ENCODE assay signal across 8 cellular contexts in genomic region chr15:41401904-41402267, GRCh38. TPM values are rescaled to one million over a fixed set of nuclear protein-coding genes. Genes with fewer than 3 reads are reported as not detected.
DNase-seq lines count a peak whose midpoint lies in the region; ATAC-seq and TF ChIP-seq lines count a peak whose summit lies in the region.

No MANE protein-coding gene starts in this region.

- H3K4me3 ChIP-seq in SU-DHL-6 (ENCODE audit: insufficient read depth, low read length, poor library complexity, severe bottlenecking) (peak overlapping the region; percentile 89), smooth muscle cell (peak overlapping the region; percentile 96)

- DNase-seq in NCI-H748 treated with DMSO at 0.1 percent for 48 hours (lab: John Stamatoyannopoulos, UW) (peak; percentile 50), NCI-H748 (lab: John Stamatoyannopoulos, UW; ENCODE audit: unreplicated experiment) (no peak), left ventricle myocardium superior (no peak), smooth muscle cell (lab: John Stamatoyannopoulos, UW; ENCODE audit: unreplicated experiment) (no peak), occipital lobe (lab: John Stamatoyannopoulos, UW) (no peak), activated gamma-delta T cell (lab: John Stamatoyannopoulos, UW) (no peak)
- DNase-seq in activated CD4-positive, alpha-beta T cell treated with anti-CD3 and anti-CD28 coated beads, Interleukin-2, amount 50 U/mL, for 48 hours, result no peak

- peak overlapping the region; percentile 80 for H3K27ac ChIP-seq in SU-DHL-6 (ENCODE audit: low read depth, low read length)
- H3K27ac ChIP-seq in smooth muscle cell (ENCODE audit: low read depth), result peak overlapping the region; percentile 71

- H3K36me3 ChIP-seq in SU-DHL-6 (ENCODE audit: low read length), result no peaks in the 10 kb centered on the region
- H3K36me3 ChIP-seq in smooth muscle cell (ENCODE audit: low read depth), result no peaks in the 10 kb centered on the region

- peaks cover 16% of the 10 kb centered on the region for H3K79me2 ChIP-seq in SU-DHL-6 (ENCODE audit: insufficient read depth, low read length)
- H3K79me2 ChIP-seq in smooth muscle cell (ENCODE audit: low read depth), result peaks cover 11% of the 10 kb centered on the region

- H2AFZ ChIP-seq in SU-DHL-6 (ENCODE audit: low read depth, low read length, severe bottlenecking) (peak overlapping the region; percentile 66), smooth muscle cell (ENCODE audit: low read depth) (peak overlapping the region; percentile 98)

- ATAC-seq in left ventricle myocardium superior, result peak; percentile 21

- H4K20me1 ChIP-seq in SU-DHL-6 (ENCODE audit: low read depth, low read length) (no peaks in the 10 kb centered on the region), smooth muscle cell (ENCODE audit: low read depth) (no peaks in the 10 kb centered on the region)

- no peaks in the 10 kb centered on the region for H3K27me3 ChIP-seq in SU-DHL-6 (ENCODE audit: low read length)
- H3K27me3 ChIP-seq in smooth muscle cell (ENCODE audit: low read depth), result no peaks in the 10 kb centered on the region

- H3K9me3 ChIP-seq in SU-DHL-6 (ENCODE audit: insufficient read depth, low read length), result no peaks in the 10 kb centered on the region
- H3K9me3 ChIP-seq in smooth muscle cell (replicated peaks; ENCODE audit: low read depth), result no peaks in the 10 kb centered on the region

- H3K9ac ChIP-seq in SU-DHL-6 (ENCODE audit: low read length), result peak overlapping the region; percentile 79
- H3K9ac ChIP-seq in smooth muscle cell (ENCODE audit: low read depth), result peak overlapping the region; percentile 96

- H3F3A ChIP-seq in SU-DHL-6 (ENCODE audit: insufficient read depth) (peaks cover 7% of the 10 kb centered on the region), smooth muscle cell (ENCODE audit: low read depth) (no peaks in the 10 kb centered on the region)

- peaks cover 5% of the 10 kb centered on the region for H3K4me1 ChIP-seq in smooth muscle cell (ENCODE audit: low read depth)

- intact Hi-C loops in left ventricle myocardium superior (cut with micrococcal nuclease), result no loop called here

- TF ChIP-seq CTCF in SU-DHL-6 (IDR thresholded peaks at IDR 0.05; ENCODE audit: insufficient read depth, low read length, poor library complexity, severe bottlenecking) (no peak), smooth muscle cell (IDR thresholded peaks at IDR 0.05; ENCODE audit: borderline replicate concordance, insufficient read depth, poor library complexity, severe bottlenecking) (no peak)

- WGBS in smooth muscle cell (ENCODE audit: low lambda C conversion rate), result 15% methylated on average over 9 of the region's 9 CpGs

- H3K4me2 ChIP-seq in SU-DHL-6 (ENCODE audit: low read depth, low read length, poor library complexity, severe bottlenecking) (peak overlapping the region; percentile 92), smooth muscle cell (peak overlapping the region; percentile 97)

- no peaks in the 10 kb centered on the region for H3K9me2 ChIP-seq in SU-DHL-6 (replicated peaks; ENCODE audit: insufficient read depth, low read length)

RNA-seq across cellular contexts. Expression of gene NDUFAF1, which starts 0.4 kb away (rescaled TPM):
- total RNA-seq in left ventricle myocardium superior, result 67.1 TPM
- total RNA-seq in smooth muscle cell, result 17.8 and 31.2 TPM in 2 replicates
- polyA plus RNA-seq in smooth muscle cell, result 20.1 and 28.2 TPM in 2 replicates
- total RNA-seq in occipital lobe, result 24.2 TPM

RNA-seq across cellular contexts. Expression of gene RTF1, which starts 15.0 kb away (rescaled TPM):
- total RNA-seq in left ventricle myocardium superior, result 26.8 TPM
- 25.7 and 38.4 TPM in 2 replicates for total RNA-seq in smooth muscle cell
- 68.1 and 92.8 TPM in 2 replicates for polyA plus RNA-seq in smooth muscle cell
- total RNA-seq in occipital lobe, result 59.0 TPM
